Comparison of ENCODE assay signal across 15 cellular contexts in the genomic region with DNA sequence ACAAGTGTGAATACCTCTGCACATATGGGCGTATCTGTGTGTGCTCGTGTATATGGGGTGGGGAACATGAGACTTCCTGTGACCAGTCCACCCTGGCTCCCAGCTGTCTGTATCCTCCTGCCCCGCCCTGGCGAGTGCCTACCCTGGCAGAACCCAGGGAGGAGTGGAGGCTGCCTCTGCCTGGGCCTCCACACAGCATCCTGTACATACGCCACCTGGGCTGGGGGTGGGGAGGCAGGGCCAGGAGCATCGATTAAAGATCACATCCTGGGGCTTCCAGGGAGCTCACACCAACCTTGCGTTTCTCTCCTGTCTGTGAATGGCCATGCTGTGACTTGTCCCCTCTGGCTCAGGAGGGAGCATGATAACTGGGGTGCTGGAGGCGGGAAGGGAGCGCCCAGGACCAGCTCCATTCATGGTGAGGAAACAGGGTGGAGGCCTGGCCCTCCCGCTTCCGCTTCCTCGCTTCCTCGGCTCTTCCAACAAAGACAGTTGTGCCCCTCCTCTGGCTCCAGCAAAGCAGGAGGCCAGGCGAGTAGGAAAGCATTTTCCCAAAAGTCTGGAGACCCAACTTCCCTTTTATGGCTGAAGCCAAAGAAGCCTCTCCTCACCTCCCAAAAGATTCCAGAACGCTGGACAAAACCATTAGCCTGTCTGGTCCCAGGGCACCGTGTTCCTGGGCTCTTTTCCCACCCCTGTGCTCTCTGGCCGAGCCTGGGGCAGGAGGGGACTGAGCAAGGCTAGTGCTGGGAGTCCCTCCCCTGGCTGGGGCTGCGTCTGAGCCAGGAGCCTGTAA. TPM values are rescaled to one million over a fixed set of nuclear protein-coding genes. Genes with fewer than 3 reads are reported as not detected.
DNase-seq lines count a peak whose midpoint lies in the region; ATAC-seq, FAIRE-seq and TF ChIP-seq lines count a peak whose summit lies in the region.
"Had no signal": no experiment of that assay in that cellular context is flagged by ENCODE, and none has a peak within 500 bp of the region (broad histone marks: within the 10 kb centered on the region; RNA-seq: fewer than 3 reads in every experiment).

No MANE protein-coding gene starts in this region.

- H3K14ac ChIP-seq in neuronal stem cell (ENCODE audit: low read length) = no peak overlapping the region

- H4K91ac ChIP-seq in neuronal stem cell (ENCODE audit: low read depth, low read length, poor library complexity) = peak overlapping the region; percentile 47

- TF ChIP-seq RAD21 in SK-N-SH (IDR thresholded peaks at IDR 0.05; ENCODE audit: low read length) = no peak

- DNase-seq in SK-N-SH (peak; percentile 35), right atrium auricular region (ENCODE audit: low spot score) (no peak), neuronal stem cell (ENCODE audit: low spot score) (no peak), uterus (peak; percentile 56 to 62), RCC 7860 (ENCODE audit: low spot score) (no peak), HEK293T (ENCODE audit: extremely low spot score) (no peak)
- DNase-seq: 8988T; activated CD4-positive, CD25-positive, alpha-beta regulatory T cell treated with anti-CD3 and anti-CD28 coated beads, Interleukin-2, amount 50 U/mL, for 72 hours; activated T-cell treated with anti-CD3 and anti-CD28 coated beads, Interleukin-2, amount 50 U/mL, for 1 hour; CD4-positive, alpha-beta memory T cell; SW 1271 had no signal

- H3K27me3 ChIP-seq in SK-N-SH (ENCODE audit: insufficient read depth) (no peaks in the 10 kb centered on the region), right atrium auricular region (no peaks in the 10 kb centered on the region), neuronal stem cell (ENCODE audit: control insufficient read depth in 3 of 3, insufficient read depth in 3 of 3, low read depth in 1 of 3, low read length in 3 of 3) (peaks cover 0 to 22% (median 6%) of the 10 kb centered on the region in 3 experiments), uterus (no peaks in the 10 kb centered on the region)
- H3K27me3 ChIP-seq: right lobe of liver had no signal

- H3K4ac ChIP-seq in neuronal stem cell (ENCODE audit: low read length) = no peak overlapping the region

- H3K27ac ChIP-seq in SK-N-SH (ENCODE audit: low read depth in 2 of 2, low read length in 1 of 2) (no peak overlapping the region), right atrium auricular region (peak overlapping the region; percentile 84 to 85), neuronal stem cell (replicated peaks; ENCODE audit: low read length) (no peak overlapping the region), uterus (peak overlapping the region; percentile 78 to 91)

- H4K20me1 ChIP-seq in SK-N-SH (ENCODE audit: insufficient read depth) = no peaks in the 10 kb centered on the region

- H3K18ac ChIP-seq in neuronal stem cell (ENCODE audit: low read length) = peak overlapping the region; percentile 92

- no peak overlapping the region for H2BK5ac ChIP-seq in neuronal stem cell (ENCODE audit: low read length)

- 86% methylated on average over 15 of the region's 18 CpGs for WGBS in SK-N-SH (ENCODE audit: low lambda C conversion rate)
- no CpG with 5 or more reads among the region's 18 CpGs for WGBS in neuronal stem cell (ENCODE audit: extremely low coverage in 2 of 2, insufficient read length in 2 of 2, insufficient replicate concordance in 1 of 2), 2 donors

- H3K79me2 ChIP-seq in SK-N-SH (ENCODE audit: insufficient read depth) = no peaks in the 10 kb centered on the region

- peak overlapping the region; percentile 57 for H2AK5ac ChIP-seq in neuronal stem cell (ENCODE audit: low read depth, low read length)

- H3K79me1 ChIP-seq in neuronal stem cell (ENCODE audit: low read depth, low read length) = peaks cover 2% of the 10 kb centered on the region

- H2BK15ac ChIP-seq in neuronal stem cell (ENCODE audit: low read length) = peak overlapping the region; percentile 55

- H3K9me3 ChIP-seq in SK-N-SH (no peaks in the 10 kb centered on the region), right atrium auricular region (no peaks in the 10 kb centered on the region), neuronal stem cell (replicated peaks in 1 of 2; ENCODE audit: control insufficient read depth in 2 of 2, insufficient read depth in 1 of 2, low read depth in 1 of 2, low read length in 2 of 2) (no peaks in the 10 kb centered on the region), uterus (no peaks in the 10 kb centered on the region)
- H3K9me3 ChIP-seq: right lobe of liver had no signal

- TF ChIP-seq CTCF in SK-N-SH (IDR thresholded peaks at IDR 0.05) = no peak
- no peak for TF ChIP-seq CTCF in right atrium auricular region (IDR thresholded peaks at IDR 0.05)
- no peak for TF ChIP-seq CTCF in uterus (IDR thresholded peaks at IDR 0.05)

- H4K8ac ChIP-seq in neuronal stem cell (ENCODE audit: low read depth, low read length) = no peak overlapping the region

- peaks cover 0 to 17% of the 10 kb centered on the region in 2 experiments; a peak in 1 of 4 replicates for H3K4me1 ChIP-seq in SK-N-SH (ENCODE audit: control insufficient read depth in 1 of 2, insufficient read depth in 2 of 2, low read depth in 1 of 2, low read length in 1 of 2)
- peaks cover 0 to 60% of the 10 kb centered on the region in 2 donors for H3K4me1 ChIP-seq in right atrium auricular region
- H3K4me1 ChIP-seq in neuronal stem cell (ENCODE audit: control insufficient read depth in 2 of 2, insufficient read depth in 1 of 2, low read depth in 1 of 2, low read length in 2 of 2) = peaks cover 10 to 16% of the 10 kb centered on the region in 2 donors
- peaks cover 0 to 22% of the 10 kb centered on the region in 2 donors for H3K4me1 ChIP-seq in uterus

- H2BK12ac ChIP-seq in neuronal stem cell (ENCODE audit: low read length) = no peak overlapping the region

- no peak for TF ChIP-seq EP300 in SK-N-SH (IDR thresholded peaks at IDR 0.05; ENCODE audit: borderline replicate concordance in 1 of 2, low read depth in 1 of 2, low read length in 1 of 2)

- H3K4me3 ChIP-seq in SK-N-SH (ENCODE audit: low read depth in 2 of 2, low read length in 1 of 2) = no peak overlapping the region
- H3K4me3 ChIP-seq in right atrium auricular region = peak overlapping the region in 1 of 2 donors; percentile 21
- H3K4me3 ChIP-seq in neuronal stem cell (ENCODE audit: low read length in 2 of 2) = no peak overlapping the region
- peak overlapping the region in 1 of 2 donors; percentile 3 for H3K4me3 ChIP-seq in uterus
- H3K4me3 ChIP-seq: right lobe of liver had no signal

- no peaks in the 10 kb centered on the region for H3K9me2 ChIP-seq in SK-N-SH

- H3K36me3 ChIP-seq in SK-N-SH (replicated peaks in 1 of 2; ENCODE audit: control insufficient read depth in 1 of 2, insufficient read depth in 2 of 2, low read length in 1 of 2) (no peaks in the 10 kb centered on the region), right atrium auricular region (no peaks in the 10 kb centered on the region), neuronal stem cell (replicated peaks in 1 of 2; ENCODE audit: control insufficient read depth in 2 of 2, insufficient read depth in 2 of 2, low read length in 2 of 2) (no peaks in the 10 kb centered on the region), uterus (no peaks in the 10 kb centered on the region)
- H3K36me3 ChIP-seq: right lobe of liver had no signal

- FAIRE-seq in RCC 7860 (lab: Jason Lieb, UNC) = no peak
- FAIRE-seq: H54 had no signal

- peak overlapping the region; percentile 26 for H3K23ac ChIP-seq in neuronal stem cell (ENCODE audit: low read depth, low read length, poor library complexity)

- ATAC-seq in SK-N-SH treated with all-trans-retinoic acid at 6 μM for 48 hours (no peak), HG03108 (IDR thresholded peaks at IDR 0.05; ENCODE audit: unreplicated experiment) (no peak)

- no peaks in the 10 kb centered on the region for H3F3A ChIP-seq in SK-N-SH (replicated peaks; ENCODE audit: insufficient read depth)

- CTCF ChIA-PET in SK-N-SH (lab: Yijun Ruan, JAX) = interaction anchor here (0.9 to 17.7 kb wide), 7 partner anchors 26 to 240 kb away, joined by 3 to 420 read pairs (median 40); a partner anchor contains a TSS
- CTCF ChIA-PET in HEK293T (lab: Yijun Ruan, JAX) = interaction anchor here (3.4 kb wide), 1 partner anchor 84 kb away, joined by 37 read pairs; no protein-coding TSS in a partner anchor

- H3K4me2 ChIP-seq in SK-N-SH (no peak overlapping the region), neuronal stem cell (ENCODE audit: insufficient read depth, low read length, poor library complexity, severe bottlenecking) (no peak overlapping the region)

- POLR2A ChIA-PET in SK-N-SH (lab: Yijun Ruan, JAX) (no interaction called here), HEK293T (lab: Yijun Ruan, JAX) (interaction anchor here (1.7 kb wide), 1 partner anchor 98 kb away, joined by 3 read pairs; no protein-coding TSS in a partner anchor)

- TF ChIP-seq POLR2A in uterus (IDR thresholded peaks at IDR 0.05) = no peak

- H3K9ac ChIP-seq in SK-N-SH (no peak overlapping the region), neuronal stem cell (ENCODE audit: low read depth, low read length, poor library complexity) (no peak overlapping the region)

- intact Hi-C loops in uterus (cut with DNase I; ENCODE audit: low total_unique reads) = no loop called here

- H2BK120ac ChIP-seq in neuronal stem cell (ENCODE audit: low read depth, low read length) = peak overlapping the region; percentile 21

- peak overlapping the region; percentile 42; the same call in 1 of the 2 replicates for H2AFZ ChIP-seq in SK-N-SH (ENCODE audit: low read depth)
- peak overlapping the region; percentile 87 for H2AFZ ChIP-seq in neuronal stem cell (ENCODE audit: low read length)

TF ChIP-seq in SK-N-SH, 30 proteins besides CTCF, POLR2A, EP300 and RAD21 (continues in another document):
- TF ChIP-seq SMC3 (IDR thresholded peaks at IDR 0.05; ENCODE audit: low read depth, low read length) = no peak

TF ChIP-seq in SK-N-SH treated with all-trans-retinoic acid at 6 μM for 48 hours, 23 proteins besides CTCF, POLR2A, EP300 and RAD21 (continues in another document):
- TF ChIP-seq TCF4 (CRISPR knock-in tag; IDR thresholded peaks at IDR 0.05; ENCODE audit: borderline replicate concordance) = no peak

TF ChIP-seq in HEK293T, 16 proteins besides CTCF, POLR2A, EP300 and RAD21 (continues in another document):
- TF ChIP-seq FOXK2 (IDR thresholded peaks at IDR 0.05) (no peak), ZNF384 (IDR thresholded peaks at IDR 0.05) (no peak), BHLHE40 (IDR thresholded peaks at IDR 0.05; ENCODE audit: borderline replicate concordance) (no peak), SP1 (IDR thresholded peaks at IDR 0.05) (no peak), FOXA1 (IDR thresholded peaks at IDR 0.05) (no peak)

RNA-seq across cellular contexts. Expression of a gene that starts 23.0 kb away (rescaled TPM):
- polyA plus RNA-seq in SK-N-SH (2012; rRNA removed) = 1.8 and 2.5 TPM in 2 replicates
- polyA plus RNA-seq in SK-N-SH (2012; cell fraction: cytosol; rRNA removed) = 1.2 and 1.3 TPM in 2 replicates
- 6.0 and 9.8 TPM in 2 replicates for polyA plus RNA-seq in SK-N-SH (2012; cell fraction: nucleus; rRNA removed)
- total RNA-seq in right atrium auricular region = 10 to 100 TPM in 1 of 2 donors, 1 to 10 TPM in 1; 6.8 to 19.9 TPM
- polyA plus RNA-seq in neuronal stem cell (2013, experiment 1 of 2) = 2.9 TPM
- 2.7 TPM for polyA plus RNA-seq in neuronal stem cell (2013, experiment 2 of 2)
- total RNA-seq in uterus = 1 to 10 TPM; 1.2 to 5.5 (median 2.1) TPM

RNA-seq across cellular contexts. Expression of a gene that starts 48.3 kb away (rescaled TPM):
- polyA plus RNA-seq in SK-N-SH (2012; rRNA removed) = 15.2 and 15.6 TPM in 2 replicates
- 15.7 and 16.6 TPM in 2 replicates for polyA plus RNA-seq in SK-N-SH (2012; cell fraction: cytosol; rRNA removed)
- polyA plus RNA-seq in SK-N-SH (2012; cell fraction: nucleus; rRNA removed) = 8.5 and 13.7 TPM in 2 replicates
- total RNA-seq in right atrium auricular region (10 to 100 TPM; 25.8 to 41.8 TPM), uterus (10 to 100 TPM; 10.6 to 79.4 (median 50.2) TPM)
- polyA plus RNA-seq in neuronal stem cell (2013, experiment 1 of 2) = 43.0 TPM
- 45.1 TPM for polyA plus RNA-seq in neuronal stem cell (2013, experiment 2 of 2)
- total RNA-seq: CD4-positive, alpha-beta memory T cell had no signal
- polyA plus RNA-seq: CD4-positive, alpha-beta memory T cell had no signal

Comparison
In these comparisons a context has a peak if more than half of its experiments do, and no peak if none do; other contexts are left out.
1. DNase-seq: peak in SK-N-SH (single experiment) and uterus (2 of 2); none in right atrium auricular region (single experiment), neuronal stem cell (single experiment), RCC 7860 (single experiment) and HEK293T (single experiment).
2. H3K27ac ChIP-seq: peak in right atrium auricular region (2 of 2) and uterus (2 of 2); none in SK-N-SH (0 of 2) and neuronal stem cell (single experiment).